18 cellular contexts compared by ENCODE assay signal in genomic region chr11:69854719-69855118, GRCh38. TPM values are rescaled to one million over a fixed set of nuclear protein-coding genes. Genes with fewer than 3 reads are reported as not detected.
DNase-seq lines count a peak whose midpoint lies in the region; TF ChIP-seq lines count a peak whose summit lies in the region.
"Had no signal": no experiment of that assay in that cellular context is flagged by ENCODE, and none has a peak within 500 bp of the region (broad histone marks: within the 10 kb centered on the region; RNA-seq: fewer than 3 reads in every experiment).

No MANE protein-coding gene starts in this region.

- H3K36me3 Mint-ChIP-seq in T-helper 2 cell treated with Interferon-gamma antibody and Interleukin-4, amounts not matched to agents 5 μg/mL and 100 μg/mL, for 36 hours (ENCODE audit: low read depth), result no peaks in the 10 kb centered on the region
- H3K36me3 Mint-ChIP-seq: activated naive CD8-positive, alpha-beta T cell; stimulated activated effector memory CD8-positive, alpha-beta T cell treated with anti-CD3 and anti-CD28 coated beads, Interleukin-12 subunit alpha, Interleukin-12 subunit beta, amount 100 ng/mL, for 72 hours had no signal

- H3K9me3 ChIP-seq in HEK293 (ENCODE audit: control insufficient read depth, insufficient read depth, low read depth, low read length) (no peaks in the 10 kb centered on the region), SJSA1 (replicated peaks) (peaks cover 16% of the 10 kb centered on the region)

- H3K4me3 ChIP-seq in HEK293 (ENCODE audit: low read depth, low read length) (no peak overlapping the region), SJSA1 (no peak overlapping the region), fibroblast of the aortic adventitia (ENCODE audit: low read depth, low read length) (no peak overlapping the region)

- POLR2A ChIA-PET in HEK293 (lab: Yijun Ruan, JAX), result no interaction called here

- no peak overlapping the region for H3K4me3 Mint-ChIP-seq in T-helper 2 cell treated with Interferon-gamma antibody and Interleukin-4, amounts not matched to agents 5 μg/mL and 100 μg/mL, for 36 hours
- H3K4me3 Mint-ChIP-seq: activated naive CD8-positive, alpha-beta T cell; stimulated activated effector memory CD8-positive, alpha-beta T cell treated with anti-CD3 and anti-CD28 coated beads, Interleukin-12 subunit alpha, Interleukin-12 subunit beta, amount 100 ng/mL, for 72 hours; T-helper 1 cell treated with Interleukin-12 subunit alpha and Interleukin-12 subunit beta and Interleukin-4 antibody, amounts not matched to agents 30 μg/mL and 1 μg/mL, for 36 hours had no signal

- H3K27ac ChIP-seq in HEK293 (ENCODE audit: extremely low read depth, low read depth, low read length) (no peak overlapping the region), SJSA1 (peak overlapping the region; percentile 13; the same call in 1 of the 2 replicates)

- DNase-seq in A172 (ENCODE audit: low spot score) (peak; percentile 92), SJSA1 (ENCODE audit: low read depth in 1 of 2, low spot score in 2 of 2) (peak; percentile 67 to 69), fibroblast of the aortic adventitia (ENCODE audit: low read depth) (peak; percentile 16), NOMO-1 treated with dmso at 0.1 percent for 144 hours (lab: John Stamatoyannopoulos, UW; ENCODE audit: unreplicated experiment) (no peak), COR-L47 (lab: John Stamatoyannopoulos, UW) (no peak)
- no peak for DNase-seq in T-helper 2 cell treated with Interferon-gamma antibody and Interleukin-4, amounts not matched to agents 5 μg/mL and 100 μg/mL, for 36 hours (ENCODE audit: low spot score)
- DNase-seq in activated CD4-positive, alpha-beta T cell treated with anti-CD3 and anti-CD28 coated beads, Interleukin-2, amount 50 U/mL, for 1 hour, result no peak
- DNase-seq: ACHN, erythroblast, Karpas-422, NCI-H1694 treated with DMSO at 0.1 percent for 48 hours, NCI-H524 treated with DMSO at 0.1 percent for 48 hours had no signal

- no peaks in the 10 kb centered on the region for H3K36me3 ChIP-seq in HEK293 (ENCODE audit: control insufficient read depth in 2 of 2, insufficient read depth in 1 of 2, low read length in 2 of 2)
- H3K36me3 ChIP-seq in SJSA1, result no peaks in the 10 kb centered on the region

- no peaks in the 10 kb centered on the region for H3K9me3 Mint-ChIP-seq in T-helper 2 cell treated with Interferon-gamma antibody and Interleukin-4, amounts not matched to agents 5 μg/mL and 100 μg/mL, for 36 hours
- H3K9me3 Mint-ChIP-seq: stimulated activated effector memory CD8-positive, alpha-beta T cell treated with anti-CD3 and anti-CD28 coated beads, Interleukin-12 subunit alpha, Interleukin-12 subunit beta, amount 100 ng/mL, for 72 hours; T-helper 1 cell treated with Interleukin-12 subunit alpha and Interleukin-12 subunit beta and Interleukin-4 antibody, amounts not matched to agents 30 μg/mL and 1 μg/mL, for 36 hours had no signal

- no peaks in the 10 kb centered on the region for H3K4me1 Mint-ChIP-seq in T-helper 2 cell treated with Interferon-gamma antibody and Interleukin-4, amounts not matched to agents 5 μg/mL and 100 μg/mL, for 36 hours (ENCODE audit: low read depth)
- H3K4me1 Mint-ChIP-seq: stimulated activated effector memory CD8-positive, alpha-beta T cell treated with anti-CD3 and anti-CD28 coated beads, Interleukin-12 subunit alpha, Interleukin-12 subunit beta, amount 100 ng/mL, for 72 hours had no signal

- H3K4me1 ChIP-seq in HEK293 (ENCODE audit: control insufficient read depth, insufficient read depth, low read length), result no peaks in the 10 kb centered on the region
- H3K4me1 ChIP-seq in SJSA1 (replicated peaks), result peaks cover 10% of the 10 kb centered on the region

- peaks cover 14% of the 10 kb centered on the region for H3K27me3 Mint-ChIP-seq in T-helper 2 cell treated with Interferon-gamma antibody and Interleukin-4, amounts not matched to agents 5 μg/mL and 100 μg/mL, for 36 hours (ENCODE audit: low read depth)

- H3K27me3 ChIP-seq in SJSA1 (replicated peaks), result peaks cover 29% of the 10 kb centered on the region

- CTCF ChIA-PET in HEK293 (lab: Yijun Ruan, JAX), result interaction anchor here (0.6 kb wide), 1 partner anchor 126 kb away, joined by 3 read pairs; no protein-coding TSS in a partner anchor

- no peak overlapping the region for H3K27ac Mint-ChIP-seq in T-helper 2 cell treated with Interferon-gamma antibody and Interleukin-4, amounts not matched to agents 5 μg/mL and 100 μg/mL, for 36 hours
- H3K27ac Mint-ChIP-seq: activated naive CD8-positive, alpha-beta T cell; stimulated activated effector memory CD8-positive, alpha-beta T cell treated with anti-CD3 and anti-CD28 coated beads, Interleukin-12 subunit alpha, Interleukin-12 subunit beta, amount 100 ng/mL, for 72 hours; T-helper 1 cell treated with Interleukin-12 subunit alpha and Interleukin-12 subunit beta and Interleukin-4 antibody, amounts not matched to agents 30 μg/mL and 1 μg/mL, for 36 hours had no signal

- TF ChIP-seq CTCF in HEK293 (tag by site-specific recombination; IDR thresholded peaks at IDR 0.05) (no peak), fibroblast of the aortic adventitia (IDR thresholded peaks at IDR 0.05; ENCODE audit: insufficient read depth, low read length) (no peak)

TF ChIP-seq in HEK293, 187 proteins besides CTCF, POLR2A, EP300 and RAD21:
- TF ChIP-seq ZNF146 (tag by site-specific recombination; IDR thresholded peaks at IDR 0.05) (0 out of 2 replicates have a peak, but pooled peaks have one; percentile 19), TCF7L2 (IDR thresholded peaks at IDR 0.05; ENCODE audit: borderline replicate concordance, low read depth, low read length) (no peak), ZNF843 (tag by site-specific recombination; IDR thresholded peaks at IDR 0.05) (no peak), ZNF670 (tag by site-specific recombination; IDR thresholded peaks at IDR 0.05; ENCODE audit: low read depth) (no peak), RBAK (tag by site-specific recombination; IDR thresholded peaks at IDR 0.05) (no peak)

RNA-seq across cellular contexts. Expression of gene FGF3, which starts 35.5 kb away (rescaled TPM):
- 0.24 TPM in 1 of 2 replicates, not detected in the other for total RNA-seq in A172 (2014; rRNA removed; shearing (Covaris generic))
- not detected in 2 replicates for total RNA-seq in SJSA1 (2014; rRNA removed; shearing (Covaris generic))
- total RNA-seq in fibroblast of the aortic adventitia (ENCODE audit: low replicate concordance), result not detected in 2 replicates
- total RNA-seq: lung microvascular endothelial cell, urinary bladder had no signal

Comparison
In these comparisons a context has a peak if more than half of its experiments do, and no peak if none do; other contexts are left out.
1. DNase-seq: peak in A172 (single experiment), SJSA1 (2 of 2) and fibroblast of the aortic adventitia (single experiment); none in NOMO-1 treated with dmso at 0.1 percent for 144 hours (single experiment), T-helper 2 cell treated with Interferon-gamma antibody and Interleukin-4, amounts not matched to agents 5 μg/mL and 100 μg/mL, for 36 hours (single experiment), activated CD4-positive, alpha-beta T cell treated with anti-CD3 and anti-CD28 coated beads, Interleukin-2, amount 50 U/mL, for 1 hour (single experiment) and COR-L47 (single experiment).